1 cellular context compared by ENCODE assay signal in the genomic region with DNA sequence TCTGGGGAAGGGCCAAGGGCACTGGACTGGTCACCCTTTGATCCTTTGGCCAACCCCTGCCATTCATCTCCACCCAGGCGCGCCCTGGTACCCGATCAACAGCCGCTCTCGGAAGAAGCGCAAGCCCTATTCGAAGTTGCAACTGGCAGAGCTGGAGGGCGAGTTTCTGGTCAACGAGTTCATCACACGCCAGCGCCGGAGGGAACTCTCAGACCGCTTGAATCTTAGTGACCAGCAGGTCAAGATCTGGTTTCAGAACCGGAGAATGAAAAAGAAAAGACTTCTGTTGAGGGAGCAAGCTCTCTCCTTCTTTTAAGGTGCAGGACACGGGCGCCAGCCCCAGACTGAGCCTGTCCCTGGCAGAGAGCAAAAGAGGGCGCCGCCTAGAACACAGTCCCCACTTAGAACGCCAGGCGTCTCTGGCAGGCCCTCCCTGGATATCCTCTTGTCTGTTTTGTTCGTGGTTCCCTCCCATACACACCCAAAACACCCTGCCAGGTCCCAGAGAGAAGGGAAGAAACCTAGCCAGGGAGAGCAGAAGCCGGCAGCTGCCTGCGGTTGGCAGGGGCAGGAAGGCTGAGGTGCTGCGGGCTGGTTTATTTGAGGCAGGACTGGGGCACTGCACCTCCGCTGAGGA.
TF ChIP-seq lines count a peak whose summit lies in the region.

No MANE protein-coding gene starts in this region.

TF ChIP-seq in GM23338, 12 proteins besides CTCF, POLR2A, EP300 and RAD21:
- TF ChIP-seq, protein P1, sequence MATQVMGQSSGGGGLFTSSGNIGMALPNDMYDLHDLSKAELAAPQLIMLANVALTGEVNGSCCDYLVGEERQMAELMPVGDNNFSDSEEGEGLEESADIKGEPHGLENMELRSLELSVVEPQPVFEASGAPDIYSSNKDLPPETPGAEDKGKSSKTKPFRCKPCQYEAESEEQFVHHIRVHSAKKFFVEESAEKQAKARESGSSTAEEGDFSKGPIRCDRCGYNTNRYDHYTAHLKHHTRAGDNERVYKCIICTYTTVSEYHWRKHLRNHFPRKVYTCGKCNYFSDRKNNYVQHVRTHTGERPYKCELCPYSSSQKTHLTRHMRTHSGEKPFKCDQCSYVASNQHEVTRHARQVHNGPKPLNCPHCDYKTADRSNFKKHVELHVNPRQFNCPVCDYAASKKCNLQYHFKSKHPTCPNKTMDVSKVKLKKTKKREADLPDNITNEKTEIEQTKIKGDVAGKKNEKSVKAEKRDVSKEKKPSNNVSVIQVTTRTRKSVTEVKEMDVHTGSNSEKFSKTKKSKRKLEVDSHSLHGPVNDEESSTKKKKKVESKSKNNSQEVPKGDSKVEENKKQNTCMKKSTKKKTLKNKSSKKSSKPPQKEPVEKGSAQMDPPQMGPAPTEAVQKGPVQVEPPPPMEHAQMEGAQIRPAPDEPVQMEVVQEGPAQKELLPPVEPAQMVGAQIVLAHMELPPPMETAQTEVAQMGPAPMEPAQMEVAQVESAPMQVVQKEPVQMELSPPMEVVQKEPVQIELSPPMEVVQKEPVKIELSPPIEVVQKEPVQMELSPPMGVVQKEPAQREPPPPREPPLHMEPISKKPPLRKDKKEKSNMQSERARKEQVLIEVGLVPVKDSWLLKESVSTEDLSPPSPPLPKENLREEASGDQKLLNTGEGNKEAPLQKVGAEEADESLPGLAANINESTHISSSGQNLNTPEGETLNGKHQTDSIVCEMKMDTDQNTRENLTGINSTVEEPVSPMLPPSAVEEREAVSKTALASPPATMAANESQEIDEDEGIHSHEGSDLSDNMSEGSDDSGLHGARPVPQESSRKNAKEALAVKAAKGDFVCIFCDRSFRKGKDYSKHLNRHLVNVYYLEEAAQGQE (IDR thresholded peaks at IDR 0.05; ENCODE audit: unreplicated experiment) = no peak
- TF ChIP-seq ZNF114 (CRISPR knock-in tag; IDR thresholded peaks at IDR 0.05) (no peak), NANOG (IDR thresholded peaks at IDR 0.05; ENCODE audit: borderline replicate concordance) (no peak), POLR2AphosphoS5 (IDR thresholded peaks at IDR 0.05; ENCODE audit: low read depth) (no peak), EZH2 (IDR thresholded peaks at IDR 0.05; ENCODE audit: low read depth, unreplicated experiment) (peak; percentile 93), JUNB (IDR thresholded peaks at IDR 0.05; ENCODE audit: unreplicated experiment) (no peak), EZH2phosphoT487 (IDR thresholded peaks at IDR 0.05; ENCODE audit: unreplicated experiment) (peak; percentile 56), STAT1 (IDR thresholded peaks at IDR 0.05; ENCODE audit: unreplicated experiment) (no peak), CREB1 (CRISPR knock-in tag; IDR thresholded peaks at IDR 0.05; ENCODE audit: low read depth) (no peak)
- TF ChIP-seq, protein P2, sequence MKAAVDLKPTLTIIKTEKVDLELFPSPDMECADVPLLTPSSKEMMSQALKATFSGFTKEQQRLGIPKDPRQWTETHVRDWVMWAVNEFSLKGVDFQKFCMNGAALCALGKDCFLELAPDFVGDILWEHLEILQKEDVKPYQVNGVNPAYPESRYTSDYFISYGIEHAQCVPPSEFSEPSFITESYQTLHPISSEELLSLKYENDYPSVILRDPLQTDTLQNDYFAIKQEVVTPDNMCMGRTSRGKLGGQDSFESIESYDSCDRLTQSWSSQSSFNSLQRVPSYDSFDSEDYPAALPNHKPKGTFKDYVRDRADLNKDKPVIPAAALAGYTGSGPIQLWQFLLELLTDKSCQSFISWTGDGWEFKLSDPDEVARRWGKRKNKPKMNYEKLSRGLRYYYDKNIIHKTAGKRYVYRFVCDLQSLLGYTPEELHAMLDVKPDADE (IDR thresholded peaks at IDR 0.05) = no peak
